ENCODE assay signal across 1 cellular context in the genomic region with DNA sequence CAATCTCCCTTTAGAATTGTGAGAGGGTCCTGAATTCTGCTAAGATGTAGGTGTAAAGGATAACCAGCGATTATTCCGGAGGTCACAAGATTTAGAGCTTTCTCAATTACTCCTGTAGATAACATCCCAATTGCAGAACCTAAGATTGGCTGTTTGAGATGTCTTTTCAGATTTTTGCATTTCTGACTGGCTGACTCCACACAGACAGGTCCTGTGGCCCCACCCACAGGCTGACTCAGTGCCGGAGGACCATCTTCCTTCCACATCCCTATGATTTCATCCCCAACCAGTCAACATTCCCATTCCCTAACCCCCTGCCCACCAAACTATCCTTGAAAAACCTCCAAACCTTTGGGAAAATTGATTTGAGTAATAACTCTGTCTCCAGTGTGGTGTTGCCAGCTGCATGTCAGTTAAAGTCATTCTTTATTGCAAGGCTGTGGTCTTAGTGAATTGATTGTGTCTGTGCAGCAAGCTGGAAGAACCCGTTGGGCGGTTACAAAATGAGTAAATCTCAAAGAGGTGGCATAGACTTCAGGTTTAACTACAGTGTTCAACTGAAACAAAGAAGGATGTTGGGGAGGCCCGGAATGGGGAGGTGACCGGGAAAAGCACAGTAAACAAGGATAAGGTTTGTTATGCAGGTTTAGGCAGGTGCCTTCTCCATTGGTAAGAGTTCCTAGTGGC.
TF ChIP-seq lines count a peak whose summit lies in the region.

No MANE protein-coding gene starts in this region.

TF ChIP-seq in GM12878, 131 proteins besides CTCF, POLR2A, EP300 and RAD21:
- TF ChIP-seq IKZF1 (conservative IDR thresholded peaks at IDR 0.05) (0 out of 2 replicates have a peak, but pooled peaks have one; percentile 9), BACH1 (IDR thresholded peaks at IDR 0.05; ENCODE audit: borderline replicate concordance) (no peak), JUNB (IDR thresholded peaks at IDR 0.05) (peak; percentile 38; the same call in 1 of the 2 replicates), RCOR1 (conservative IDR thresholded peaks at IDR 0.05; ENCODE audit: low read depth, low read length) (no peak), SIN3A (IDR thresholded peaks at IDR 0.05; ENCODE audit: low read depth, low read length) (no peak), IRF4 (IDR thresholded peaks at IDR 0.05; ENCODE audit: low read depth, low read length) (0 out of 2 replicates have a peak, but pooled peaks have one; percentile 10), SP1 (IDR thresholded peaks at IDR 0.05; ENCODE audit: low read depth, low read length) (peak; percentile 18), IKZF2 (IDR thresholded peaks at IDR 0.05) (peak; percentile 60 to 65), RUNX3 (IDR thresholded peaks at IDR 0.05; ENCODE audit: low read length) (peak; percentile 64; the same call in 1 of the 2 replicates), ETV6 (conservative IDR thresholded peaks at IDR 0.05 in 1 of 2, IDR thresholded peaks at IDR 0.05 in 1 of 2; ENCODE audit: borderline replicate concordance in 1 of 2, low read depth in 1 of 2) (peak in 1 of 2 experiments; percentile 53; a peak in 1 of 4 replicates), PBX3 (IDR thresholded peaks at IDR 0.05; ENCODE audit: insufficient replicate concordance, low read depth, low read length) (peak; percentile 65), CREB1 (IDR thresholded peaks at IDR 0.05; ENCODE audit: low read depth) (0 out of 2 replicates have a peak, but pooled peaks have one; percentile 16), EED (IDR thresholded peaks at IDR 0.05; ENCODE audit: low read depth) (peak; percentile 73), FOS (IDR thresholded peaks at IDR 0.05; ENCODE audit: borderline replicate concordance, extremely low read depth, insufficient read length) (peak; percentile 35), FOXM1 (IDR thresholded peaks at IDR 0.05; ENCODE audit: low read depth, low read length) (peak; percentile 38; the same call in 1 of the 2 replicates), NFIC (IDR thresholded peaks at IDR 0.05; ENCODE audit: low read depth, low read length) (peak; percentile 33; the same call in 1 of the 2 replicates), POLR2AphosphoS2 (IDR thresholded peaks at IDR 0.05; ENCODE audit: low read depth, low read length) (no peak), PKNOX1 (IDR thresholded peaks at IDR 0.05) (peak; percentile 93)
TF ChIP-seq in GM12878: peak in this region for 14.
